8 cellular contexts compared by ENCODE assay signal in genomic region chr1:56516539-56517252, GRCh38.
DNase-seq lines count a peak whose midpoint lies in the region; ATAC-seq and TF ChIP-seq lines count a peak whose summit lies in the region.

No MANE protein-coding gene starts in this region.

- H3K79me2 ChIP-seq in ACC112 (ENCODE audit: control insufficient read depth, insufficient read depth, low read length, unreplicated experiment) (peaks cover 13% of the 10 kb centered on the region), PC-3 (ENCODE audit: low read length) (peaks cover 8% of the 10 kb centered on the region; the same call in 1 of the 2 replicates)

- peak; percentile 35 for DNase-seq in GM19238 (ENCODE audit: insufficient read length, low spot score)
- DNase-seq in PC-3: peak; percentile 89
- no peak for DNase-seq in spleen
- no peak for DNase-seq in testis
- no peak for DNase-seq in NK-92 (lab: John Stamatoyannopoulos, UW; ENCODE audit: unreplicated experiment)

- peak; percentile 94 for ATAC-seq in HG03135 (IDR thresholded peaks at IDR 0.05; ENCODE audit: unreplicated experiment)
- peak; percentile 87 for ATAC-seq in PC-3
- ATAC-seq in gastroesophageal sphincter: peak; percentile 34

- POLR2A ChIA-PET in PC-3 (lab: Charles Lee; ENCODE audit: unreplicated experiment): no interaction called here

- intact Hi-C loops in PC-3 (cut with micrococcal nuclease): no loop called here
- intact Hi-C loops in spleen (cut with DNase I; ENCODE audit: low total_unique reads): no loop called here
- intact Hi-C loops in testis (cut with DNase I; ENCODE audit: low total_unique reads): no loop called here

- TF ChIP-seq EP300 in gastroesophageal sphincter (IDR thresholded peaks at IDR 0.05): no peak

- H3K27me3 ChIP-seq in ACC112 (ENCODE audit: insufficient read depth, low read length): no peaks in the 10 kb centered on the region
- no peaks in the 10 kb centered on the region for H3K27me3 ChIP-seq in PC-3 (ENCODE audit: low read length)
- no peaks in the 10 kb centered on the region for H3K27me3 ChIP-seq in gastroesophageal sphincter
- no peaks in the 10 kb centered on the region for H3K27me3 ChIP-seq in spleen (replicated peaks in 1 of 7)
- no peaks in the 10 kb centered on the region for H3K27me3 ChIP-seq in testis

- no peaks in the 10 kb centered on the region for H3K9me2 ChIP-seq in PC-3 (replicated peaks; ENCODE audit: low read length)

- H3K9me3 ChIP-seq in PC-3 (ENCODE audit: low read length): no peaks in the 10 kb centered on the region
- H3K9me3 ChIP-seq in gastroesophageal sphincter: no peaks in the 10 kb centered on the region
- no peaks in the 10 kb centered on the region for H3K9me3 ChIP-seq in spleen
- no peaks in the 10 kb centered on the region for H3K9me3 ChIP-seq in testis

- H3K4me1 ChIP-seq in ACC112 (ENCODE audit: control insufficient read depth, insufficient read depth, low read length, unreplicated experiment): peaks cover 22% of the 10 kb centered on the region
- peaks cover 25% of the 10 kb centered on the region for H3K4me1 ChIP-seq in PC-3 (ENCODE audit: insufficient read depth, low read length)
- H3K4me1 ChIP-seq in gastroesophageal sphincter: peaks cover 0 to 48% (median 5%) of the 10 kb centered on the region in 3 donors
- peaks cover 15 to 75% (median 44%) of the 10 kb centered on the region in 6 donors for H3K4me1 ChIP-seq in spleen
- no peaks in the 10 kb centered on the region for H3K4me1 ChIP-seq in testis

- no peak for TF ChIP-seq CTCF in PC-3 (conservative IDR thresholded peaks at IDR 0.05; ENCODE audit: low read depth, low read length)
- no peak for TF ChIP-seq CTCF in gastroesophageal sphincter (IDR thresholded peaks at IDR 0.05)
- TF ChIP-seq CTCF in spleen (IDR thresholded peaks at IDR 0.05 in 8 of 11, conservative IDR thresholded peaks at IDR 0.05 in 3 of 11): no peak
- no peak for TF ChIP-seq CTCF in testis (IDR thresholded peaks at IDR 0.05)

- WGBS in gastroesophageal sphincter (ENCODE audit: low coverage in 1 of 2), 2 donors: 65 to 82% methylated on average over 6 to 7 of the region's 7 CpGs
- 28 to 47% (median 33%) methylated on average over 7 of the region's 7 CpGs for WGBS in spleen, 5 donors
- 79 to 84% methylated on average over 7 of the region's 7 CpGs for WGBS in testis, 2 donors

- H3K27ac ChIP-seq in ACC112 (ENCODE audit: low read depth, low read length) (peak overlapping the region; percentile 52), PC-3 (ENCODE audit: low read length) (peak overlapping the region; percentile 66), gastroesophageal sphincter (no peak overlapping the region), spleen (peak overlapping the region in 7 of 8 donors; percentile 53 to 90 (median 79)), testis (no peak overlapping the region)

- 0 out of 2 replicates have a peak overlapping the region, but pooled peaks have one; percentile 17 for H3K9ac ChIP-seq in PC-3 (ENCODE audit: low read length)

- CTCF ChIA-PET in PC-3 (lab: Charles Lee): no interaction called here

- BruUV-seq in PC-3 (replicated peaks; lab: Mats Ljungman, UMichigan): no TSS peak

- no peaks in the 10 kb centered on the region for H3F3A ChIP-seq in PC-3 (ENCODE audit: low read length, unreplicated experiment)

- H2AFZ ChIP-seq in ACC112 (ENCODE audit: low read length, unreplicated experiment) (no peak overlapping the region), PC-3 (ENCODE audit: low read length) (peak overlapping the region; percentile 23; the same call in 1 of the 2 replicates)

- H3K4me2 ChIP-seq in PC-3 (ENCODE audit: low read length): peak overlapping the region; percentile 72

- no peak for TF ChIP-seq POLR2A in gastroesophageal sphincter (IDR thresholded peaks at IDR 0.05)
- no peak for TF ChIP-seq POLR2A in spleen (IDR thresholded peaks at IDR 0.05)
- TF ChIP-seq POLR2A in testis (IDR thresholded peaks at IDR 0.05): no peak

- H3K36me3 ChIP-seq in ACC112 (ENCODE audit: insufficient read depth, low read length) (peaks cover 58% of the 10 kb centered on the region), PC-3 (ENCODE audit: low read depth, low read length) (peaks cover 16% of the 10 kb centered on the region; the same call in 1 of the 2 replicates), gastroesophageal sphincter (peaks cover 0 to 73% of the 10 kb centered on the region in 2 donors), spleen (peaks cover 0 to 53% (median 5%) of the 10 kb centered on the region in 6 donors), testis (ENCODE audit: low read depth, missing control alignments) (no peaks in the 10 kb centered on the region)

- H4K20me1 ChIP-seq in PC-3 (ENCODE audit: low read length): no peaks in the 10 kb centered on the region

- H3K4me3 ChIP-seq in ACC112 (ENCODE audit: low read depth, low read length) (no peak overlapping the region), PC-3 (ENCODE audit: low read length) (peak overlapping the region; percentile 28; the same call in 1 of the 2 replicates), gastroesophageal sphincter (no peak overlapping the region), spleen (peak overlapping the region in 1 of 8 donors; percentile 43), testis (no peak overlapping the region)

Comparison
In these comparisons a context has a peak if more than half of its experiments do, and no peak if none do; other contexts are left out.
1. H3K27ac ChIP-seq: peak in ACC112 (single experiment), PC-3 (single experiment) and spleen (7 of 8); none in gastroesophageal sphincter (0 of 4) and testis (0 of 2).
2. DNase-seq: peak in GM19238 (single experiment) and PC-3 (single experiment); none in spleen (single experiment), testis (single experiment) and NK-92 (single experiment).
3. ATAC-seq: peak in every context shown above with its lines; median percentile 94 in HG03135; 87 in PC-3; 34 in gastroesophageal sphincter.